20 cellular contexts compared by ENCODE assay signal in the genomic region with DNA sequence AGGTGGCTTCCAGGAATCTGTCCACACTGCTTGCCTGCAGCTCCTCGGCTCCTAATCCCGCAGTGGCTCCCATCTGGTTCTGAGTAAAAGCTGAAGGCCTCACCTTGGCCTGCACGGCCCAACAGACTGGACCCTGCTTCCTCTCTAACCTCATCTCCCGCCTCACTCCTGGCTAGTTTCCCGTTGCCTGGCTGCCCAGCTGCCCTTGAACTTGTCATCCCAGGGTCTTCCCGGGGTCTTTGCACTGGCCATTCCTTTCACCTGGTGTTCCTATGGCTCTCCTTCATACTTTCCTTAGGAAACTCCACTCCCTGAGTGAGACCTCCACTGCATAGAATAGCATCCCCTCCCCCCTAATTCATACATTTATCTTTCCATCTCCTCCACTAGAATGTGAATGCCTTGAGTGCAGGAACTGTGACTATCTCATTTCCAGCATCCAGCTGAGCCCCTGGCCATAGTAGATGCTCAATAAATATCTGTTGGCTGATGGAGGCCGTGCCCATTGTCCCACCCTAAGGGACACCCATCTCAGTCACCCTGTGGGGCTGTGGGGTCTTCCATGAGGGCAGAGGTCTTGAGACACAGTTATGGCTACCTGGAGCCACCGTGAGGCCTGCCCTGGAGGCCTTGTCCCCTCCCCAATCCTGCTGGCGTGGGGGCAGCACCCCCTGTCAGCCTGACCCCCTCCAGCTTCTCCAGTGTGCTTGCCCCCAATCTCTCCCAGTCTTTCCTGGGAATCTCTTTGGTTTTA. TPM values are rescaled to one million over a fixed set of nuclear protein-coding genes. Genes with fewer than 3 reads are reported as not detected.
DNase-seq lines count a peak whose midpoint lies in the region; ATAC-seq, FAIRE-seq and TF ChIP-seq lines count a peak whose summit lies in the region.
"Had no signal": no experiment of that assay in that cellular context is flagged by ENCODE, and none has a peak within 500 bp of the region (broad histone marks: within the 10 kb centered on the region; RNA-seq: fewer than 3 reads in every experiment).

No MANE protein-coding gene starts in this region.

- no peak overlapping the region for H3K4me3 ChIP-seq in bronchial epithelial cell (ENCODE audit: low read depth, low read length)
- no peak overlapping the region for H3K4me3 ChIP-seq in neutrophil (ENCODE audit: low read depth in 1 of 2, low read length in 1 of 2)
- no peak overlapping the region for H3K4me3 ChIP-seq in tibial nerve
- H3K4me3 ChIP-seq: GM23338, HAP-1 had no signal

- TF ChIP-seq POLR2A in tibial nerve (IDR thresholded peaks at IDR 0.05) (no peak), GM18505 (IDR thresholded peaks at IDR 0.05; ENCODE audit: borderline replicate concordance, extremely low read depth, insufficient read depth, insufficient read length) (no peak)

- H3K36me3 ChIP-seq in bronchial epithelial cell (ENCODE audit: control insufficient read depth, insufficient read depth, low read length) (no peaks in the 10 kb centered on the region), neutrophil (peaks cover 27% of the 10 kb centered on the region), tibial nerve (no peaks in the 10 kb centered on the region)
- H3K36me3 ChIP-seq: HAP-1 had no signal

- peaks cover 37 to 51% of the 10 kb centered on the region in 2 donors for H3K4me1 Mint-ChIP-seq in stimulated activated naive B cell treated with anti-CD40 and anti-IgM and Interleukin-4, amounts not matched to agents 10 μg/mL and 1 μg/mL and 100 μg/mL, for 72 hours

- peak; percentile 70 for FAIRE-seq in bronchial epithelial cell (lab: Jason Lieb, UNC)
- FAIRE-seq: G401.6, GM18507, H54 had no signal

- H3K36me3 Mint-ChIP-seq in stimulated activated naive B cell treated with anti-CD40 and anti-IgM and Interleukin-4, amounts not matched to agents 10 μg/mL and 1 μg/mL and 100 μg/mL, for 72 hours: peaks cover 16 to 39% of the 10 kb centered on the region in 2 donors
- H3K36me3 Mint-ChIP-seq: CD4-positive, CD25-positive, alpha-beta regulatory T cell; CD8-positive, alpha-beta T cell had no signal

- ATAC-seq in stimulated activated naive B cell treated with anti-CD40 and anti-IgM and Interleukin-4, amounts not matched to agents 10 μg/mL and 1 μg/mL and 100 μg/mL, for 72 hours (replicated peaks): no peak
- no peak for ATAC-seq in GM18505 (IDR thresholded peaks at IDR 0.05; ENCODE audit: unreplicated experiment)
- no peak for ATAC-seq in GM19328 (IDR thresholded peaks at IDR 0.05; ENCODE audit: unreplicated experiment)
- ATAC-seq: CD8-positive, alpha-beta T cell; GM23338 had no signal

- H3K9me3 ChIP-seq in neutrophil: no peaks in the 10 kb centered on the region
- H3K9me3 ChIP-seq in tibial nerve: no peaks in the 10 kb centered on the region
- H3K9me3 ChIP-seq: Caco-2, HAP-1 had no signal

- no peak overlapping the region for H3K4me3 Mint-ChIP-seq in stimulated activated naive B cell treated with anti-CD40 and anti-IgM and Interleukin-4, amounts not matched to agents 10 μg/mL and 1 μg/mL and 100 μg/mL, for 72 hours
- H3K4me3 Mint-ChIP-seq: CD4-positive, CD25-positive, alpha-beta regulatory T cell; CD8-positive, alpha-beta T cell; GM23338 had no signal

- peak overlapping the region; percentile 47 for H3K27ac Mint-ChIP-seq in stimulated activated naive B cell treated with anti-CD40 and anti-IgM and Interleukin-4, amounts not matched to agents 10 μg/mL and 1 μg/mL and 100 μg/mL, for 72 hours
- H3K27ac Mint-ChIP-seq: CD4-positive, CD25-positive, alpha-beta regulatory T cell; CD8-positive, alpha-beta T cell; GM23338 had no signal

- H3K27me3 Mint-ChIP-seq in stimulated activated naive B cell treated with anti-CD40 and anti-IgM and Interleukin-4, amounts not matched to agents 10 μg/mL and 1 μg/mL and 100 μg/mL, for 72 hours: peaks cover 13 to 29% of the 10 kb centered on the region in 2 donors

- H3K27ac ChIP-seq in C4-2B: peak overlapping the region; percentile 63
- H3K27ac ChIP-seq in neutrophil: peak overlapping the region; percentile 24
- H3K27ac ChIP-seq in tibial nerve: no peak overlapping the region

- DNase-seq in bronchial epithelial cell (ENCODE audit: low read depth) (no peak), NCI-H187 (lab: John Stamatoyannopoulos, UW) (no peak), tibial nerve (ENCODE audit: low spot score in 2 of 2) (no peak)
- DNase-seq in stimulated activated naive B cell treated with anti-CD40 and anti-IgM and Interleukin-4, amounts not matched to agents 10 μg/mL and 1 μg/mL and 100 μg/mL, for 72 hours: no peak
- DNase-seq: ACHN; C1 segment of cervical spinal cord; Caco-2; CD4-positive, CD25-positive, alpha-beta regulatory T cell; CD8-positive, alpha-beta T cell; DMS153; DND-41 had no signal

- H3K4me1 ChIP-seq in neutrophil (ENCODE audit: control insufficient read depth in 1 of 2, insufficient read depth in 1 of 2, low read depth in 1 of 2, low read length in 1 of 2): peaks cover 88 to 93% of the 10 kb centered on the region in 2 experiments
- peaks cover 0 to 40% (median 4%) of the 10 kb centered on the region in 4 donors for H3K4me1 ChIP-seq in tibial nerve
- H3K4me1 ChIP-seq: HAP-1 had no signal

- peaks cover 0 to 3% of the 10 kb centered on the region in 2 donors for H3K9me3 Mint-ChIP-seq in stimulated activated naive B cell treated with anti-CD40 and anti-IgM and Interleukin-4, amounts not matched to agents 10 μg/mL and 1 μg/mL and 100 μg/mL, for 72 hours
- H3K9me3 Mint-ChIP-seq: CD8-positive, alpha-beta T cell; GM23338 had no signal

- 69 to 75% methylated on average over 8 to 9 of the region's 9 CpGs for WGBS in tibial nerve, 2 donors

- no peak for TF ChIP-seq CTCF in C4-2B (conservative IDR thresholded peaks at IDR 0.05)
- TF ChIP-seq CTCF in bronchial epithelial cell (IDR thresholded peaks at IDR 0.05; ENCODE audit: insufficient read depth, low read length, severe bottlenecking): no peak
- TF ChIP-seq CTCF in neutrophil (IDR thresholded peaks at IDR 0.05): no peak
- TF ChIP-seq CTCF in tibial nerve (IDR thresholded peaks at IDR 0.05): no peak

- H3K27me3 ChIP-seq in bronchial epithelial cell (ENCODE audit: control insufficient read depth, insufficient read depth, low read length): no peaks in the 10 kb centered on the region
- no peaks in the 10 kb centered on the region for H3K27me3 ChIP-seq in neutrophil
- H3K27me3 ChIP-seq in tibial nerve: peaks cover 0 to 27% of the 10 kb centered on the region in 2 donors

- TF ChIP-seq EP300 in tibial nerve (IDR thresholded peaks at IDR 0.05): no peak

RNA-seq across cellular contexts. Expression of a gene that starts 9.1 kb away (rescaled TPM):
- total RNA-seq in bronchial epithelial cell (5.0 and 6.8 TPM in 2 replicates), tibial nerve (10 to 100 TPM; 31.7 to 53.0 (median 41.1) TPM)
- total RNA-seq: CD4-positive, CD25-positive, alpha-beta regulatory T cell; CD8-positive, alpha-beta T cell had no signal

Comparison
In these comparisons a context has a peak if more than half of its experiments do, and no peak if none do; other contexts are left out.
1. H3K27ac ChIP-seq: peak in C4-2B (single experiment) and neutrophil (single experiment); none in tibial nerve (0 of 4).